8 cellular contexts compared by ENCODE assay signal in genomic region chr11:113875414-113876073, GRCh38. TPM values are rescaled to one million over a fixed set of nuclear protein-coding genes. Genes with fewer than 3 reads are reported as not detected.
DNase-seq lines count a peak whose midpoint lies in the region; ATAC-seq and TF ChIP-seq lines count a peak whose summit lies in the region.

USP28 (minus strand) TSS chr11:113875572; CDS start chr11:113875501, 71 bp downstream.

- intact Hi-C loops in activated CD4-positive, alpha-beta memory T cell treated with anti-CD3 and anti-CD28 coated beads for 36 hours (cut with micrococcal nuclease), result loop anchor here (1.0 to 5.0 kb wide), 3 partner anchors 102 to 561 kb away; partner anchors contain the start of genes C11orf71, RBM7, TTC12 and ZW10
- intact Hi-C loops in right lobe of liver (cut with DNase I), result no loop called here

- peak; percentile 98 for DNase-seq in CD1c-positive myeloid dendritic cell (ENCODE audit: extremely low spot score)
- peak; percentile 95 for DNase-seq in NCI-H748 (lab: John Stamatoyannopoulos, UW; ENCODE audit: unreplicated experiment)
- DNase-seq in activated CD4-positive, alpha-beta memory T cell treated with anti-CD3 and anti-CD28 coated beads for 36 hours, result peak; percentile 87
- peak; percentile 92 to 97 for DNase-seq in dermis microvascular lymphatic vessel endothelial cell (ENCODE audit: low read depth in 2 of 2)
- peak; percentile 98 to 99 (median 99) for DNase-seq in right lobe of liver
- DNase-seq in stimulated activated CD4-positive, alpha-beta T cell treated with anti-CD3 and anti-CD28 coated beads, Interleukin-4, amount 100 ng/mL, for 24 hours, result peak; percentile 74

- H3K9me3 Mint-ChIP-seq in activated CD4-positive, alpha-beta memory T cell treated with anti-CD3 and anti-CD28 coated beads for 36 hours, result peaks cover 2% of the 10 kb centered on the region

- peak within 1 kb of the TSS; percentile 61 to 84 (median 69) for H3K4me3 ChIP-seq in right lobe of liver

- WGBS in right lobe of liver (ENCODE audit: insufficient coverage, low coverage, low lambda C conversion rate, missing lambda C conversion rate), result 0% methylated on average over 2 of the region's 74 CpGs

- no peaks in the 10 kb centered on the region for H3K36me3 ChIP-seq in right lobe of liver

- CTCF ChIA-PET in activated CD4-positive, alpha-beta memory T cell treated with anti-CD3 and anti-CD28 coated beads for 36 hours (lab: Charles Lee), result no interaction called here

- peak within 1 kb of the TSS; percentile 94 for H3K4me3 Mint-ChIP-seq in activated CD4-positive, alpha-beta memory T cell treated with anti-CD3 and anti-CD28 coated beads for 36 hours

- H3K4me1 Mint-ChIP-seq in activated CD4-positive, alpha-beta memory T cell treated with anti-CD3 and anti-CD28 coated beads for 36 hours (ENCODE audit: low read depth), result peaks cover 32% of the 10 kb centered on the region

- H3K4me1 ChIP-seq in right lobe of liver, result peaks cover 0 to 8% (median 2%) of the 10 kb centered on the region in 4 donors

- H3K27me3 ChIP-seq in right lobe of liver, result no peaks in the 10 kb centered on the region

- H3K36me3 Mint-ChIP-seq in activated CD4-positive, alpha-beta memory T cell treated with anti-CD3 and anti-CD28 coated beads for 36 hours, result peaks cover 3% of the 10 kb centered on the region

- POLR2A ChIA-PET in activated CD4-positive, alpha-beta memory T cell treated with anti-CD3 and anti-CD28 coated beads for 36 hours (lab: Charles Lee), result interaction anchor here (0.6 kb wide), 1 partner anchor 16 kb away, joined by 4 read pairs; no protein-coding TSS in a partner anchor

- TF ChIP-seq CTCF in right lobe of liver (IDR thresholded peaks at IDR 0.05), result no peak

- TF ChIP-seq POLR2A in right lobe of liver (IDR thresholded peaks at IDR 0.05), result peak; percentile 87

- peak; percentile 84 for ATAC-seq in GM19395 (IDR thresholded peaks at IDR 0.05; ENCODE audit: unreplicated experiment)
- ATAC-seq in HG03558 (IDR thresholded peaks at IDR 0.05; ENCODE audit: extremely low read depth, unreplicated experiment), result peak; percentile 62
- peak; percentile 91 to 98 (median 96) for ATAC-seq in right lobe of liver

- H3K9me3 ChIP-seq in right lobe of liver, result no peaks in the 10 kb centered on the region

- H3K27ac Mint-ChIP-seq in activated CD4-positive, alpha-beta memory T cell treated with anti-CD3 and anti-CD28 coated beads for 36 hours, result peak within 1 kb of the TSS; percentile 84

- no peaks in the 10 kb centered on the region for H3K27me3 Mint-ChIP-seq in activated CD4-positive, alpha-beta memory T cell treated with anti-CD3 and anti-CD28 coated beads for 36 hours

- peak within 1 kb of the TSS; percentile 85 to 93 (median 92) for H3K27ac ChIP-seq in right lobe of liver

RNA-seq across cellular contexts. Expression of gene USP28, which starts in this region (rescaled TPM):
- 10 to 100 TPM; 30.6 to 41.7 TPM for total RNA-seq in activated CD4-positive, alpha-beta memory T cell treated with anti-CD3 and anti-CD28 coated beads for 36 hours
- total RNA-seq in dermis microvascular lymphatic vessel endothelial cell, result 24.9 and 32.9 TPM in 2 replicates
- 10 to 100 TPM; 12.1 to 15.3 (median 14.4) TPM for total RNA-seq in right lobe of liver

Comparison
In these comparisons a context has a peak if more than half of its experiments do, and no peak if none do; other contexts are left out.
1. Peak in every context shown above with its lines: DNase-seq, ATAC-seq, H3K4me3 ChIP-seq and H3K27ac ChIP-seq.